ENCODE assay signal across 32 cellular contexts in the genomic region with DNA sequence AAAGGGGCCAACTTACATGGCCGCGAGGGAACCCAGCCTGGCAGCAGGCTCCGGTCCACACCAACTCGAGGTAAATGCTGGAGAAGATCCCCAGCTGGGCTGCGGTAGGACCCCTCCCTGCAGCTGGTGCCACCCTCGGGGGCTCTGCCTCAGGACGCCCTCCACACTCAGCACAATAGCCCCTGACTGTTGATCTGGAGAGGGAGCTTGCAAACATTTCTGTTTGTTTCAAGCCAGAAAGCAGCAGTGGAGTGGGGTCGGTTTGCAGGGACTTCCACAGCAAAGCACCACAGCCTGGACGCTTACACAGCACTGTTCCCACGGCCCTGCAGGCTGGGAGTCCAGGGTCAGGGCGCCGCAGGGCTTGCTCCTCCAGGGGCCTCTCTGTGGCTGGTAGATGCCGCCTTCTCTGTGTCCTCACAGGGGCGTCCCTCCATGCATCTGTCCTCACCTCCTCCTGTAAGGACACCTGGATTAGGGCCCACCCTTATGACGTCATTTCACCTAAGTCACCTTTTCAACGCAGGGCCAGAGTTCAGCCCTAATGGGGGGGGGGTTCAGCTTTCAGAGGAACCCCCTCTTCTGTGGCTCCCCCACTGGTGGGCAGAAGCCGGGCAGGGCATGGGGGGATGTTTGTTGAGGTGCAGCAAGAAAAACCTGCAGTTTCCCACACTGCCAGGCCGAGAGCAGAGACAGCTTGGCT. TPM values are rescaled to one million over a fixed set of nuclear protein-coding genes. Genes with fewer than 3 reads are reported as not detected.
"Had no signal": no experiment of that assay in that cellular context is flagged by ENCODE, and none has a peak within 500 bp of the region (broad histone marks: within the 10 kb centered on the region; RNA-seq: fewer than 3 reads in every experiment).

No MANE protein-coding gene starts in this region.

- H3K4me1 Mint-ChIP-seq: activated B cell treated with CpG ODN at 0.5 μM for 24 hours; activated CD4-positive, alpha-beta T cell treated with anti-CD3 and anti-CD28 coated beads, Interleukin-2, amount 10 ng/mL, durations not matched to agents 24 days and 14 days; activated CD8-positive, alpha-beta memory T cell treated with anti-CD3 and anti-CD28 coated beads, Interleukin-2, amount 10 ng/mL, durations not matched to agents 7 days and 5 days had no signal

- ATAC-seq: activated CD4-positive, CD25-positive, alpha-beta regulatory T cell treated with anti-CD3 and anti-CD28 coated beads, Interleukin-2, amount 50 U/mL, for 24 hours; activated CD8-positive, alpha-beta memory T cell treated with anti-CD3 and anti-CD28 coated beads, Interleukin-2, amount 10 ng/mL, durations not matched to agents 7 days and 5 days; activated CD8-positive, alpha-beta T cell treated with anti-CD3 and anti-CD28 coated beads, Interleukin-2, amount 10 ng/mL, durations not matched to agents 7 days and 5 days; effector memory CD8-positive, alpha-beta T cell; foreskin keratinocyte; gastrocnemius medialis; T-helper 17 cell had no signal

- H3K4me3 ChIP-seq: colonic mucosa, esophagus muscularis mucosa, gastrocnemius medialis had no signal

- DNase-seq: activated B cell treated with CpG ODN at 0.5 μM for 24 hours; activated CD4-positive, alpha-beta memory T cell treated with anti-CD3 and anti-CD28 coated beads for 36 hours; activated CD4-positive, alpha-beta T cell treated with anti-CD3 and anti-CD28 coated beads, Interleukin-2, amount 10 ng/mL, durations not matched to agents 24 days and 14 days; activated CD8-positive, alpha-beta memory T cell treated with anti-CD3 and anti-CD28 coated beads, Interleukin-2, amount 10 ng/mL, durations not matched to agents 7 days and 5 days; activated CD8-positive, alpha-beta memory T cell treated with anti-CD3 and anti-CD28 coated beads, Interleukin-2, amount 50 U/mL, for 4 hours; activated CD8-positive, alpha-beta T cell treated with anti-CD3 and anti-CD28 coated beads, Interleukin-2, amount 10 ng/mL, durations not matched to agents 7 days and 5 days; activated gamma-delta T cell; activated naive CD4-positive, alpha-beta T cell treated with anti-CD3 and anti-CD28 coated beads, Interleukin-2, amount 50 U/mL, for 16 hours; activated naive CD4-positive, alpha-beta T cell treated with Interleukin-2 at 50 U/mL for 16 hours; activated T-cell treated with anti-CD3 and anti-CD28 coated beads, Interleukin-2, amount 50 U/mL, for 1 hour; activated T-cell treated with anti-CD3 and anti-CD28 coated beads, Interleukin-2, amount 50 U/mL, for 48 hours; amniotic stem cell; anterior cingulate cortex; brain microvascular endothelial cell; caudate nucleus; colonic mucosa; effector memory CD8-positive, alpha-beta T cell; erythroblast; foreskin keratinocyte; gastrocnemius medialis; glutamatergic neuron; T-helper 1 cell; T-helper 17 cell; T1000; WERI-Rb-1 had no signal

- H3K27me3 Mint-ChIP-seq: activated CD4-positive, alpha-beta T cell treated with anti-CD3 and anti-CD28 coated beads, Interleukin-2, amount 10 ng/mL, durations not matched to agents 24 days and 14 days had no signal

- H3K4me3 Mint-ChIP-seq: activated B cell treated with CpG ODN at 0.5 μM for 24 hours; activated CD4-positive, alpha-beta memory T cell treated with anti-CD3 and anti-CD28 coated beads for 36 hours; activated CD4-positive, alpha-beta T cell treated with anti-CD3 and anti-CD28 coated beads, Interleukin-2, amount 10 ng/mL, durations not matched to agents 24 days and 14 days; activated CD8-positive, alpha-beta memory T cell treated with anti-CD3 and anti-CD28 coated beads, Interleukin-2, amount 10 ng/mL, durations not matched to agents 7 days and 5 days; activated CD8-positive, alpha-beta T cell treated with anti-CD3 and anti-CD28 coated beads, Interleukin-2, amount 10 ng/mL, durations not matched to agents 7 days and 5 days; activated naive CD8-positive, alpha-beta T cell; activated T-helper 1 cell treated with anti-CD3 and anti-CD28 coated beads, Interleukin-12 subunit alpha, Interleukin-12 subunit beta, Interleukin-2, Interleukin-4 antibody, amounts not matched to agents 30 ng/mL and 10 ng/mL and 1 ng/mL, durations not matched to agents 14 hours and 24 hours and 36 hours; effector memory CD8-positive, alpha-beta T cell; T-helper 17 cell; T-helper 2 cell treated with Interferon-gamma antibody and Interleukin-4, amounts not matched to agents 5 μg/mL and 100 μg/mL, for 36 hours had no signal

- H3K9me3 ChIP-seq: colonic mucosa, gastrocnemius medialis had no signal

- FAIRE-seq: astrocyte, bronchial epithelial cell had no signal

- H3K9me3 Mint-ChIP-seq: activated T-helper 1 cell treated with anti-CD3 and anti-CD28 coated beads, Interleukin-12 subunit alpha, Interleukin-12 subunit beta, Interleukin-2, Interleukin-4 antibody, amounts not matched to agents 30 ng/mL and 10 ng/mL and 1 ng/mL, durations not matched to agents 14 hours and 24 hours and 36 hours; T-helper 2 cell treated with Interferon-gamma antibody and Interleukin-4, amounts not matched to agents 5 μg/mL and 100 μg/mL, for 36 hours had no signal

- H3K27me3 ChIP-seq: brain microvascular endothelial cell, colonic mucosa, foreskin keratinocyte had no signal

- H3K36me3 Mint-ChIP-seq: activated CD4-positive, alpha-beta memory T cell treated with anti-CD3 and anti-CD28 coated beads for 36 hours; activated CD8-positive, alpha-beta memory T cell treated with anti-CD3 and anti-CD28 coated beads, Interleukin-2, amount 10 ng/mL, durations not matched to agents 7 days and 5 days; activated naive CD8-positive, alpha-beta T cell had no signal

- H3K4me1 ChIP-seq: colonic mucosa, foreskin keratinocyte, gastrocnemius medialis had no signal

- H3K36me3 ChIP-seq: brain microvascular endothelial cell, colonic mucosa, esophagus muscularis mucosa, gastrocnemius medialis, WERI-Rb-1 had no signal

- H3K27ac Mint-ChIP-seq: activated B cell treated with CpG ODN at 0.5 μM for 24 hours; activated CD4-positive, alpha-beta memory T cell treated with anti-CD3 and anti-CD28 coated beads for 36 hours; activated CD4-positive, alpha-beta T cell treated with anti-CD3 and anti-CD28 coated beads, Interleukin-2, amount 10 ng/mL, durations not matched to agents 24 days and 14 days; activated CD8-positive, alpha-beta memory T cell treated with anti-CD3 and anti-CD28 coated beads, Interleukin-2, amount 10 ng/mL, durations not matched to agents 7 days and 5 days; activated CD8-positive, alpha-beta T cell treated with anti-CD3 and anti-CD28 coated beads, Interleukin-2, amount 10 ng/mL, durations not matched to agents 7 days and 5 days; activated naive CD8-positive, alpha-beta T cell; activated T-helper 1 cell treated with anti-CD3 and anti-CD28 coated beads, Interleukin-12 subunit alpha, Interleukin-12 subunit beta, Interleukin-2, Interleukin-4 antibody, amounts not matched to agents 30 ng/mL and 10 ng/mL and 1 ng/mL, durations not matched to agents 14 hours and 24 hours and 36 hours; effector memory CD8-positive, alpha-beta T cell; T-helper 17 cell; T-helper 2 cell treated with Interferon-gamma antibody and Interleukin-4, amounts not matched to agents 5 μg/mL and 100 μg/mL, for 36 hours had no signal

- H3K27ac ChIP-seq: brain microvascular endothelial cell, colonic mucosa, esophagus muscularis mucosa, foreskin keratinocyte, gastrocnemius medialis, WERI-Rb-1 had no signal

RNA-seq across cellular contexts. Expression of a gene that starts 24.1 kb away (rescaled TPM):
- total RNA-seq: gastrocnemius medialis had no signal
